Comparison of ENCODE assay signal across 17 cellular contexts in the genomic region with DNA sequence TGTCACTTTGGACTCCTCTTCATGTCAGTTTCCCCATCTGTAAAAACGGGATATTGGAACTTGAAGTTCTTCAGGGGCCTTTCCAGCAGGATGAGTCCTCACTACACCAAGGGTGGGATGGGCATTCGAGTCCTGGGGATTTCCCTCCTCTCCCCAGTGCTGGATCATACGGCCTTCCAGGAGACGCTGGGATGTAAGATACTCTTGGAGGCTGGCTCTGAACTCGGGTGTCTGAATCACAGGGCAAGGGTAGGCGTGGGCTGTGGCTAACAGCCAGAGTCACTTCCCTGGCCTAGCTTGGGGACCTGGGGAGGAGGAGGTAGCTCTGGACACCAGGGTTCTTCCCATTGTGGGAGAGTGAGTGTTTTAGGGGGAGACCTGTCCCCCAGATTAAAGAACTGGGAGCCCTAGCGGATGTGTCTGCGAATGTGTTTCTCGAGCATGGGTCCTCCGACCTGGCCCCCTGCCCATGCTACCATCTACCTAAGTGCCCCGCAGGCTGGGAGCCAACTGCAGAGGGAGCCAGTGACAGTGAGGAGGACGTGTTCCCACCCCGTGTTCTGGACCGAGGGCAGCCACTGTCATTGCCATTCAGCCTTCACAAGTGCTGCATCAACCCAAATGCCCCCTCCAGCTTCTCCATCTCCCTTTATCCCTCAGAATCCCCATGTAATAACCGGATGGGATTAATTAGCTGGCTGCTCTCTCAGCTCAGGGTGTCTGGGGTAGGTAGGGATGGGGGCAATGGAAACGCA. TPM values are rescaled to one million over a fixed set of nuclear protein-coding genes. Genes with fewer than 3 reads are reported as not detected.
A peak's percentile ranks its signal among the peaks of the same experiment; 100 is the strongest.
DNase-seq lines count a peak whose midpoint lies in the region; ATAC-seq and TF ChIP-seq lines count a peak whose summit lies in the region.
"Had no signal": no experiment of that assay in that cellular context is flagged by ENCODE, and none has a peak within 500 bp of the region (broad histone marks: within the 10 kb centered on the region; RNA-seq: fewer than 3 reads in every experiment).

No MANE protein-coding gene starts in this region.

- H3K4me3 Mint-ChIP-seq in nephron = peak overlapping the region in 2 of 3 experiments; percentile 34 to 40
- H3K4me3 Mint-ChIP-seq in effector memory CD8-positive, alpha-beta T cell = no peak overlapping the region
- H3K4me3 Mint-ChIP-seq: activated CD4-positive, alpha-beta memory T cell treated with anti-CD3 and anti-CD28 coated beads for 36 hours had no signal

- no peak overlapping the region for H3K4me3 ChIP-seq in cardiac fibroblast (replicated peaks in 1 of 2; ENCODE audit: low read depth in 2 of 2, low read length in 2 of 2)
- H3K4me3 ChIP-seq: cardiac muscle cell, Peyer's patch, thyroid gland had no signal

- peaks cover 12% of the 10 kb centered on the region for H3K4me1 Mint-ChIP-seq in nephron
- H3K4me1 Mint-ChIP-seq in effector memory CD8-positive, alpha-beta T cell (ENCODE audit: low read depth in 2 of 2) = peaks cover 14 to 16% of the 10 kb centered on the region in 2 donors

- H3K9me3 Mint-ChIP-seq in nephron = no peaks in the 10 kb centered on the region
- no peaks in the 10 kb centered on the region for H3K9me3 Mint-ChIP-seq in effector memory CD8-positive, alpha-beta T cell
- H3K9me3 Mint-ChIP-seq: activated CD4-positive, alpha-beta memory T cell treated with anti-CD3 and anti-CD28 coated beads for 36 hours had no signal

- peak overlapping the region in 1 of 3 experiments; percentile 36 for H3K27ac Mint-ChIP-seq in nephron
- no peak overlapping the region for H3K27ac Mint-ChIP-seq in effector memory CD8-positive, alpha-beta T cell
- H3K27ac Mint-ChIP-seq: activated CD4-positive, alpha-beta memory T cell treated with anti-CD3 and anti-CD28 coated beads for 36 hours had no signal

- TF ChIP-seq CTCF in cardiac fibroblast (IDR thresholded peaks at IDR 0.05; ENCODE audit: low read depth, low read length) (no peak), nephron (IDR thresholded peaks at IDR 0.05; ENCODE audit: unreplicated experiment in 3 of 3) (no peak)

- H3K27me3 Mint-ChIP-seq in nephron (ENCODE audit: low read depth) = no peaks in the 10 kb centered on the region
- H3K27me3 Mint-ChIP-seq in effector memory CD8-positive, alpha-beta T cell = no peaks in the 10 kb centered on the region
- H3K27me3 Mint-ChIP-seq: activated CD4-positive, alpha-beta memory T cell treated with anti-CD3 and anti-CD28 coated beads for 36 hours had no signal

- DNase-seq in Daoy (ENCODE audit: low read depth) (peak; percentile 71), NCI-H1105 (lab: John Stamatoyannopoulos, UW) (peak; percentile 42), cardiac fibroblast (ENCODE audit: low read depth in 2 of 2) (peak; percentile 59 to 73), COR-L47 (lab: John Stamatoyannopoulos, UW) (no peak)
- DNase-seq in effector memory CD8-positive, alpha-beta T cell = no peak
- DNase-seq: activated CD4-positive, alpha-beta memory T cell treated with anti-CD3 and anti-CD28 coated beads for 36 hours; activated gamma-delta T cell; erythroblast; MM.1S; stimulated activated CD4-positive, alpha-beta T cell treated with anti-CD3 and anti-CD28 coated beads, Interleukin-12 subunit alpha, Interleukin-12 subunit beta, amount 100 ng/mL, for 4 hours; thyroid gland had no signal

- no peak for ATAC-seq in HG03354 (IDR thresholded peaks at IDR 0.05; ENCODE audit: poor library complexity, severe bottlenecking, unreplicated experiment)
- no peak for ATAC-seq in HG02759 (IDR thresholded peaks at IDR 0.05; ENCODE audit: unreplicated experiment)
- ATAC-seq in effector memory CD8-positive, alpha-beta T cell (replicated peaks) = no peak

- H3K36me3 Mint-ChIP-seq in nephron (ENCODE audit: low read depth) = peaks cover 20% of the 10 kb centered on the region
- peaks cover 21% of the 10 kb centered on the region for H3K36me3 Mint-ChIP-seq in effector memory CD8-positive, alpha-beta T cell (ENCODE audit: insufficient read depth)

RNA-seq across cellular contexts. Expression of a gene that starts 2.4 kb away (rescaled TPM):
- total RNA-seq in Daoy (2014; rRNA removed; shearing (Covaris generic)) = 43.3 and 93.8 TPM in 2 replicates

RNA-seq across cellular contexts. Expression of a gene that starts 11.4 kb away (rescaled TPM):
- 1.8 and 3.8 TPM in 2 replicates for total RNA-seq in Daoy (2014; rRNA removed; shearing (Covaris generic))

RNA-seq across cellular contexts. Expression of a gene that starts 21.0 kb away (rescaled TPM):
- 108 and 129 TPM in 2 replicates for total RNA-seq in Daoy (2014; rRNA removed; shearing (Covaris generic))

RNA-seq across cellular contexts. Expression of a gene that starts 44.9 kb away (rescaled TPM):
- total RNA-seq in Daoy (2014; rRNA removed; shearing (Covaris generic)) = under 0.01 TPM in 1 of 2 replicates, not detected in the other
- total RNA-seq: lung microvascular endothelial cell had no signal

Comparison
In these comparisons a context has a peak if more than half of its experiments do, and no peak if none do; other contexts are left out.
1. DNase-seq: peak in Daoy (single experiment), NCI-H1105 (single experiment) and cardiac fibroblast (2 of 2); none in COR-L47 (single experiment) and effector memory CD8-positive, alpha-beta T cell (0 of 3).
2. H3K4me3 Mint-ChIP-seq: peak in nephron (2 of 3); none in effector memory CD8-positive, alpha-beta T cell (0 of 2).